ENCODE assay signal across 17 cellular contexts in the genomic region with DNA sequence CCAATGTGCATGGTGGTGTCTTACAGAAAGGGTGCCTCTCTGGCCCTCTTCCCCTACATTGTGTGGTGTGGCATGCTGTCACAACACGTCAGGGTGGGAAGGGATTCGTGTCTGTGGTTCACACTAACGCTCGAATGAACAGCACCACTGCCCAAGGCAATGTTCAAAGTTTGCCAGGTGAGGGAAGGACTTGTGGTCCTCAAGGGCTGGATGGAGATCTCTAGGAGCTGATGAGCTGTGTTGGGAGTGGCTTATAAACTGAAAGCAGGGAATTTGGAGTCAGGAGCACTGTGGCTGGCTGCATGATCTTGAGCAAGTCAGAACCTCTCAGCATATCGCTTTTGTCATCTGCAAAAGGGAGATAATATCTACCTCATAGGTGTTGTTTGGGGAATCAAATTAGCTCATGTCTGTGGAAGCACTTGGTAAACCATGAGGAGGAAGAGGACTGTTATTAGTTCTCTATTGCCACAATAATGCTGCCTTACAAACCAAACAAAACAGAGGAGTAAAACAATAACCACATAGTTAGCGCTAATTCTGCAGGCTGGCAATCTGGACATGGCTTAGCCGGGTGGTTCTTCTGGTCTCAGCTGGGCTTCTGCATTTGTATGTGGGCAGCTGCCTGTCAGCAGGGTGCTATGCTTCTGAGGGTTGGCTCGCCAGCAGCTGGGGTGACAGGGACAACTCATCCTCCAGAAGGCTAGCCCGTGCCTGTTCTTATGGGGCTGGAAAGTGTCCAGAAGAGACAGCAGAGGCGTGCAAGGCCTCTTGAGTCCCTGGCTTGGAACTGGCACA. TPM values are rescaled to one million over a fixed set of nuclear protein-coding genes. Genes with fewer than 3 reads are reported as not detected.
DNase-seq lines count a peak whose midpoint lies in the region; ATAC-seq and TF ChIP-seq lines count a peak whose summit lies in the region.
"Had no signal": no experiment of that assay in that cellular context is flagged by ENCODE, and none has a peak within 500 bp of the region (broad histone marks: within the 10 kb centered on the region; RNA-seq: fewer than 3 reads in every experiment).

No MANE protein-coding gene starts in this region.

- H3K4me1 ChIP-seq in neuronal stem cell (ENCODE audit: control insufficient read depth in 2 of 2, insufficient read depth in 1 of 2, low read depth in 1 of 2, low read length in 2 of 2) (peaks cover 0 to 3% of the 10 kb centered on the region in 2 donors), mammary epithelial cell (ENCODE audit: insufficient read depth, low read length) (peaks cover 18% of the 10 kb centered on the region)

- no peak overlapping the region for H2BK120ac ChIP-seq in neuronal stem cell (ENCODE audit: low read depth, low read length)

- no peak overlapping the region for H3K9ac ChIP-seq in neuronal stem cell (ENCODE audit: low read depth, low read length, poor library complexity)
- no peak overlapping the region for H3K9ac ChIP-seq in mammary epithelial cell (ENCODE audit: insufficient read depth, low read length)
- H3K9ac ChIP-seq: KMS-11 had no signal

- dilution Hi-C loops in mammary epithelial cell (cut with HindIII; ENCODE audit: low sequenced_read_pairs): loop anchor here (5.0 kb wide), 1 partner anchor 35 kb away; no protein-coding TSS in a partner anchor

- H4K91ac ChIP-seq in neuronal stem cell (ENCODE audit: low read depth, low read length, poor library complexity): no peak overlapping the region

- H3K27ac ChIP-seq in HL-60 (replicated peaks) (peak overlapping the region; percentile 35), epithelial cell of prostate (peak overlapping the region; percentile 10), neuronal stem cell (replicated peaks; ENCODE audit: low read length) (no peak overlapping the region), mammary epithelial cell (ENCODE audit: insufficient read depth, low read depth, low read length) (no peak overlapping the region)
- H3K27ac ChIP-seq: 22Rv1, breast epithelium, gastrocnemius medialis, KMS-11, VCaP had no signal

- peak; percentile 24 for DNase-seq in NCI-H146 (lab: John Stamatoyannopoulos, UW)
- no peak for DNase-seq in NCI-H146 treated with DMSO at 0.1 percent for 48 hours (lab: John Stamatoyannopoulos, UW; ENCODE audit: unreplicated experiment)
- peak in 1 of 2 experiments; percentile 61 for DNase-seq in HL-60 (ENCODE audit: low read depth in 1 of 2, low spot score in 1 of 2)
- no peak for DNase-seq in activated CD8-positive, alpha-beta T cell treated with anti-CD3 and anti-CD28 coated beads, Interleukin-2, amount 10 ng/mL, durations not matched to agents 7 days and 5 days
- no peak for DNase-seq in epithelial cell of prostate (ENCODE audit: low read depth, low spot score)
- no peak for DNase-seq in effector CD4-positive, alpha-beta T cell
- no peak for DNase-seq in neuronal stem cell (ENCODE audit: low spot score)
- no peak for DNase-seq in mammary epithelial cell
- DNase-seq: gastrocnemius medialis, NCI-H187, NCI-H524 treated with DMSO at 0.1 percent for 48 hours, small intestine had no signal

- H3K36me3 Mint-ChIP-seq in activated CD8-positive, alpha-beta T cell treated with anti-CD3 and anti-CD28 coated beads, Interleukin-2, amount 10 ng/mL, durations not matched to agents 7 days and 5 days (ENCODE audit: low read depth): peaks cover 42% of the 10 kb centered on the region

- peaks cover 100% of the 10 kb centered on the region for H3K4me1 Mint-ChIP-seq in activated CD8-positive, alpha-beta T cell treated with anti-CD3 and anti-CD28 coated beads, Interleukin-2, amount 10 ng/mL, durations not matched to agents 7 days and 5 days (ENCODE audit: low read depth)

- no peaks in the 10 kb centered on the region for H3K27me3 ChIP-seq in HL-60 (ENCODE audit: insufficient read depth, poor library complexity, severe bottlenecking)
- peaks cover 0 to 10% (median 0%) of the 10 kb centered on the region in 3 experiments for H3K27me3 ChIP-seq in neuronal stem cell (ENCODE audit: control insufficient read depth in 3 of 3, insufficient read depth in 3 of 3, low read depth in 1 of 3, low read length in 3 of 3)
- H3K27me3 ChIP-seq in mammary epithelial cell (ENCODE audit: insufficient read depth, low read length): no peaks in the 10 kb centered on the region
- H3K27me3 ChIP-seq: breast epithelium, gastrocnemius medialis had no signal

- no peak overlapping the region for H3K14ac ChIP-seq in neuronal stem cell (ENCODE audit: low read length)

- H2BK15ac ChIP-seq in neuronal stem cell (ENCODE audit: low read length): no peak overlapping the region

- H3K36me3 ChIP-seq in neuronal stem cell (replicated peaks in 1 of 2; ENCODE audit: control insufficient read depth in 2 of 2, insufficient read depth in 2 of 2, low read length in 2 of 2) (no peaks in the 10 kb centered on the region), mammary epithelial cell (ENCODE audit: insufficient read depth, low read length) (no peaks in the 10 kb centered on the region)
- H3K36me3 ChIP-seq: breast epithelium, gastrocnemius medialis had no signal

- H2AFZ ChIP-seq in neuronal stem cell (ENCODE audit: low read length): no peak overlapping the region
- H2AFZ ChIP-seq in mammary epithelial cell (ENCODE audit: low read depth, low read length): no peak overlapping the region

- no peak overlapping the region for H2BK12ac ChIP-seq in neuronal stem cell (ENCODE audit: low read length)

- no peak overlapping the region for H2AK5ac ChIP-seq in neuronal stem cell (ENCODE audit: low read depth, low read length)

- H3K4me2 ChIP-seq in neuronal stem cell (ENCODE audit: insufficient read depth, low read length, poor library complexity, severe bottlenecking) (no peak overlapping the region), mammary epithelial cell (ENCODE audit: insufficient read depth, low read depth, low read length) (no peak overlapping the region)
- H3K4me2 ChIP-seq: KMS-11 had no signal

- H3K27me3 Mint-ChIP-seq in activated CD8-positive, alpha-beta T cell treated with anti-CD3 and anti-CD28 coated beads, Interleukin-2, amount 10 ng/mL, durations not matched to agents 7 days and 5 days (ENCODE audit: low read depth): no peaks in the 10 kb centered on the region

- H3K79me1 ChIP-seq in neuronal stem cell (ENCODE audit: low read depth, low read length): no peaks in the 10 kb centered on the region

- no peak overlapping the region for H3K23ac ChIP-seq in neuronal stem cell (ENCODE audit: low read depth, low read length, poor library complexity)

- H3K27ac Mint-ChIP-seq in activated CD8-positive, alpha-beta T cell treated with anti-CD3 and anti-CD28 coated beads, Interleukin-2, amount 10 ng/mL, durations not matched to agents 7 days and 5 days: peak overlapping the region; percentile 88

- in situ Hi-C loops in mammary epithelial cell (cut with MboI; ENCODE audit: low sequenced_read_pairs in 2 of 2): no loop called here

- H3K4ac ChIP-seq in neuronal stem cell (ENCODE audit: low read length): no peak overlapping the region

- TF ChIP-seq CTCF in HL-60 (IDR thresholded peaks at IDR 0.05; ENCODE audit: insufficient read depth, low read length) (no peak), mammary epithelial cell (conservative IDR thresholded peaks at IDR 0.05 in 1 of 2, IDR thresholded peaks at IDR 0.05 in 1 of 2; ENCODE audit: extremely low read depth in 1 of 2, insufficient read depth in 1 of 2, low read depth in 1 of 2, low read length in 2 of 2) (no peak)

- peak; percentile 32 for ATAC-seq in activated CD8-positive, alpha-beta T cell treated with anti-CD3 and anti-CD28 coated beads, Interleukin-2, amount 10 ng/mL, durations not matched to agents 7 days and 5 days
- ATAC-seq: gastrocnemius medialis had no signal

- H3K4me3 ChIP-seq in HL-60 (replicated peaks; ENCODE audit: insufficient read depth, low read length) (no peak overlapping the region), neuronal stem cell (ENCODE audit: low read length in 2 of 2) (no peak overlapping the region), mammary epithelial cell (replicated peaks in 1 of 3; ENCODE audit: insufficient read depth in 1 of 3, low read depth in 2 of 3, low read length in 3 of 3) (no peak overlapping the region)
- H3K4me3 ChIP-seq: breast epithelium, gastrocnemius medialis had no signal

- H2BK5ac ChIP-seq in neuronal stem cell (ENCODE audit: low read length): no peak overlapping the region

- no peaks in the 10 kb centered on the region for H3K9me3 Mint-ChIP-seq in activated CD8-positive, alpha-beta T cell treated with anti-CD3 and anti-CD28 coated beads, Interleukin-2, amount 10 ng/mL, durations not matched to agents 7 days and 5 days (ENCODE audit: insufficient read depth)

- CTCF ChIA-PET in activated CD8-positive, alpha-beta T cell treated with anti-CD3 and anti-CD28 coated beads, Interleukin-2, amount 10 ng/mL, durations not matched to agents 7 days and 5 days (lab: Charles Lee): interaction anchor here (0.7 to 4.8 kb wide), 9 partner anchors 10 to 34 kb away, joined by 3 to 34 read pairs (median 5); partner anchors contain the start of gene VSIR
- CTCF ChIA-PET in mammary epithelial cell (lab: Charles Lee; ENCODE audit: low non-redundant PET): no interaction called here

- intact Hi-C loops in mammary epithelial cell (cut with micrococcal nuclease): no loop called here

- H3K18ac ChIP-seq in neuronal stem cell (ENCODE audit: low read length): no peak overlapping the region

- no peaks in the 10 kb centered on the region for H4K20me1 ChIP-seq in mammary epithelial cell (ENCODE audit: insufficient read depth, low read length)

- H3K4me3 Mint-ChIP-seq in activated CD8-positive, alpha-beta T cell treated with anti-CD3 and anti-CD28 coated beads, Interleukin-2, amount 10 ng/mL, durations not matched to agents 7 days and 5 days: peak overlapping the region; percentile 49

- POLR2A ChIA-PET in activated CD8-positive, alpha-beta T cell treated with anti-CD3 and anti-CD28 coated beads, Interleukin-2, amount 10 ng/mL, durations not matched to agents 7 days and 5 days (lab: Charles Lee): interaction anchor here (0.6 to 4.8 kb wide), 5 partner anchors 9 to 34 kb away, joined by 3 to 34 read pairs (median 4); partner anchors contain the start of gene VSIR

- H3K79me2 ChIP-seq in mammary epithelial cell (ENCODE audit: insufficient read depth, low read length): no peaks in the 10 kb centered on the region

- H3K9me3 ChIP-seq in neuronal stem cell (replicated peaks in 1 of 2; ENCODE audit: control insufficient read depth in 2 of 2, insufficient read depth in 1 of 2, low read depth in 1 of 2, low read length in 2 of 2) (no peaks in the 10 kb centered on the region), mammary epithelial cell (replicated peaks; ENCODE audit: insufficient read depth, low read length) (no peaks in the 10 kb centered on the region)
- H3K9me3 ChIP-seq: gastrocnemius medialis had no signal

- WGBS in neuronal stem cell (ENCODE audit: extremely low coverage in 2 of 2, insufficient read length in 2 of 2, insufficient replicate concordance in 1 of 2), 2 donors: no CpG with 5 or more reads among the region's 10 CpGs
- 82% methylated on average over 10 of the region's 10 CpGs for WGBS in mammary epithelial cell (ENCODE audit: low coverage, missing lambda C conversion rate)

- no peak overlapping the region for H4K8ac ChIP-seq in neuronal stem cell (ENCODE audit: low read depth, low read length)

- no TSS peak for BruUV-seq in mammary epithelial cell (replicated peaks; lab: Mats Ljungman, UMichigan)

RNA-seq across cellular contexts. Expression of gene C10orf105, which starts 22.9 kb away (rescaled TPM):
- 1 to 10 TPM in 1 of 2 experiments, under 1 TPM in 1; 0.73 to 1.1 TPM for total RNA-seq in activated CD8-positive, alpha-beta T cell treated with anti-CD3 and anti-CD28 coated beads, Interleukin-2, amount 10 ng/mL, durations not matched to agents 7 days and 5 days
- 1.4 TPM for polyA plus RNA-seq in neuronal stem cell (2013, experiment 1 of 2)
- 1.3 TPM for polyA plus RNA-seq in neuronal stem cell (2013, experiment 2 of 2)
- under 1 TPM in 1 of 2 donors, not detected in 1; under 0.01 TPM for total RNA-seq in mammary epithelial cell
- not detected for polyA plus RNA-seq in mammary epithelial cell
- not detected for polyA minus RNA-seq in mammary epithelial cell
- total RNA-seq: G401, gastrocnemius medialis had no signal

RNA-seq across cellular contexts. Expression of gene VSIR, which starts 30.8 kb away (rescaled TPM):
- 100 to 1,000 TPM; 127 to 133 TPM for total RNA-seq in activated CD8-positive, alpha-beta T cell treated with anti-CD3 and anti-CD28 coated beads, Interleukin-2, amount 10 ng/mL, durations not matched to agents 7 days and 5 days
- polyA plus RNA-seq in neuronal stem cell (2013, experiment 1 of 2): 0.29 TPM
- 0.48 TPM for polyA plus RNA-seq in neuronal stem cell (2013, experiment 2 of 2)
- total RNA-seq in mammary epithelial cell: 10 to 100 TPM; 39.9 to 77.8 TPM
- polyA plus RNA-seq in mammary epithelial cell: 26.5 TPM
- polyA minus RNA-seq in mammary epithelial cell: 31.0 TPM

Comparison
In these comparisons a context has a peak if more than half of its experiments do, and no peak if none do; other contexts are left out.
1. H3K27ac ChIP-seq: peak in HL-60 (single experiment) and epithelial cell of prostate (single experiment); none in neuronal stem cell (single experiment) and mammary epithelial cell (single experiment).